Comparison of ENCODE assay signal across 24 cellular contexts in genomic region chr11:62373464-62374110, GRCh38. TPM values are rescaled to one million over a fixed set of nuclear protein-coding genes. Genes with fewer than 3 reads are reported as not detected.
"Had no signal": no experiment of that assay in that cellular context is flagged by ENCODE, and none has a peak within 500 bp of the region (broad histone marks: within the 10 kb centered on the region; RNA-seq: fewer than 3 reads in every experiment).

No MANE protein-coding gene starts in this region.

- H3K27ac Mint-ChIP-seq: activated naive CD4-positive, alpha-beta T cell treated with anti-CD3 and anti-CD28 coated beads, Interleukin-2, amount 50 U/mL, for 72 hours; activated T-cell treated with anti-CD3 and anti-CD28 coated beads, Interleukin-2, amount 50 U/mL, for 24 hours; activated T-helper 17 cell treated with anti-CD3 and anti-CD28 coated beads, Interleukin-2, amount 50 U/mL, for 72 hours; neural progenitor cell; stimulated activated naive CD8-positive, alpha-beta T cell treated with anti-CD3 and anti-CD28 coated beads, Interleukin-15, Interleukin-2, amounts not matched to agents 100 ng/mL and 50 ng/mL, for 24 hours had no signal

- H3K27me3 Mint-ChIP-seq: activated T-cell treated with anti-CD3 and anti-CD28 coated beads, Interleukin-2, amount 50 U/mL, for 24 hours; activated T-helper 17 cell treated with anti-CD3 and anti-CD28 coated beads, Interleukin-2, amount 50 U/mL, for 72 hours; stimulated activated naive CD8-positive, alpha-beta T cell treated with anti-CD3 and anti-CD28 coated beads, Interleukin-15, Interleukin-2, amounts not matched to agents 100 ng/mL and 50 ng/mL, for 24 hours had no signal

- H3K4me3 ChIP-seq: coronary artery, heart right ventricle, lower lobe of right lung, neural progenitor cell, tibial artery had no signal

- H3K4me3 Mint-ChIP-seq: activated CD8-positive, alpha-beta T cell treated with anti-CD3 and anti-CD28 coated beads, Interleukin-2, amount 10 ng/mL, durations not matched to agents 7 days and 5 days; activated T-cell treated with anti-CD3 and anti-CD28 coated beads, Interleukin-2, amount 50 U/mL, for 24 hours; activated T-helper 17 cell treated with anti-CD3 and anti-CD28 coated beads, Interleukin-2, amount 50 U/mL, for 72 hours; neural progenitor cell; stimulated activated naive CD8-positive, alpha-beta T cell treated with anti-CD3 and anti-CD28 coated beads, Interleukin-15, Interleukin-2, amounts not matched to agents 100 ng/mL and 50 ng/mL, for 24 hours had no signal

- H3K27me3 ChIP-seq: heart right ventricle, neural progenitor cell, tibial artery had no signal

- H3K36me3 ChIP-seq: heart right ventricle, lower lobe of right lung, neural progenitor cell, tibial artery had no signal

- H3K4me1 ChIP-seq: lower lobe of right lung, neural progenitor cell, tibial artery had no signal

- H3K36me3 Mint-ChIP-seq: activated naive CD4-positive, alpha-beta T cell treated with anti-CD3 and anti-CD28 coated beads, Interleukin-2, amount 50 U/mL, for 72 hours; naive thymus-derived CD4-positive, alpha-beta T cell had no signal

- ATAC-seq: heart right ventricle; lower lobe of right lung; naive thymus-derived CD4-positive, alpha-beta T cell had no signal

- DNase-seq: activated CD4-positive, alpha-beta T cell treated with anti-CD3 and anti-CD28 coated beads, Interleukin-2, amount 50 U/mL, for 1 hour; activated CD4-positive, CD25-positive, alpha-beta regulatory T cell treated with anti-CD3 and anti-CD28 coated beads, Interleukin-2, amount 50 U/mL, for 72 hours; activated CD8-positive, alpha-beta memory T cell treated with anti-CD3 and anti-CD28 coated beads, Interleukin-2, amount 50 U/mL, for 4 hours; activated T-cell treated with anti-CD3 and anti-CD28 coated beads, Interleukin-2, amount 50 U/mL, for 24 hours; heart right ventricle; kidney; lower lobe of right lung; retina; stimulated activated CD4-positive, alpha-beta T cell treated with anti-CD3 and anti-CD28 coated beads, Interleukin-4, amount 100 ng/mL, for 24 hours; SW 1271; tibial artery had no signal

- H3K9me3 ChIP-seq: lower lobe of right lung, tibial artery had no signal

- H3K27ac ChIP-seq: coronary artery, heart right ventricle, lower lobe of right lung, neural progenitor cell, tibial artery, VCaP had no signal

- H3K4me1 Mint-ChIP-seq: activated T-helper 17 cell treated with anti-CD3 and anti-CD28 coated beads, Interleukin-2, amount 50 U/mL, for 72 hours had no signal

- H3K9me3 Mint-ChIP-seq: activated T-cell treated with anti-CD3 and anti-CD28 coated beads, Interleukin-2, amount 50 U/mL, for 24 hours; activated T-helper 17 cell treated with anti-CD3 and anti-CD28 coated beads, Interleukin-2, amount 50 U/mL, for 72 hours; stimulated activated naive CD8-positive, alpha-beta T cell treated with anti-CD3 and anti-CD28 coated beads, Interleukin-15, Interleukin-2, amounts not matched to agents 100 ng/mL and 50 ng/mL, for 24 hours had no signal

- H3K9ac ChIP-seq: neural progenitor cell had no signal

RNA-seq across cellular contexts. Expression of gene SCGB1A1, which starts 45.2 kb away (rescaled TPM):
- total RNA-seq: activated CD8-positive, alpha-beta T cell treated with anti-CD3 and anti-CD28 coated beads, Interleukin-2, amount 10 ng/mL, durations not matched to agents 7 days and 5 days; activated naive CD4-positive, alpha-beta T cell treated with anti-CD3 and anti-CD28 coated beads, Interleukin-2, amount 50 U/mL, for 72 hours; activated T-helper 17 cell treated with anti-CD3 and anti-CD28 coated beads, Interleukin-2, amount 50 U/mL, for 72 hours; astrocyte; epithelial cell of proximal tubule; fibroblast of villous mesenchyme; heart right ventricle; kidney; naive thymus-derived CD4-positive, alpha-beta T cell; omental fat pad; ureter had no signal
- polyA plus RNA-seq: naive thymus-derived CD4-positive, alpha-beta T cell had no signal
